21 cellular contexts compared by ENCODE assay signal in the genomic region with DNA sequence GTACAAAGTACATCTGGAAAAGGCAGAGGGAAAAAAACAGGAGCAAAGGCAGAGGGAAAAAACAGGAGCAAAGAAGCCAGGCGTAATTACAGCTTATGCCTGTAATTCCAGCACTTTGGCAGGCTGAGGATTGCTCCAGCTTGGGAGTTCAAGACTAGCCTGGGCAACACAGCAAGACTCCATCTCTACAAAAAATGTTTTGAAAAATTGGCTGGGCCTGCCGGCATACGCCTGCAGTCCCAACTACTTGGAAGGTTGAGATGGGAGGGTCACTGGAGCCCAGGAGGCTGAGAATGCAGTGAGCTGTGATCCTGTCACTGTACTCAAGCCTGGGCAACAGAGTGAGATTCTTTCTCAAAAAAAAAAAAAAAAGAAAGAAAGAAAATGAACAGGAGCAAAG. TPM values are rescaled to one million over a fixed set of nuclear protein-coding genes. Genes with fewer than 3 reads are reported as not detected.
DNase-seq lines count a peak whose midpoint lies in the region; ATAC-seq and TF ChIP-seq lines count a peak whose summit lies in the region.
"Had no signal": no experiment of that assay in that cellular context is flagged by ENCODE, and none has a peak within 500 bp of the region (broad histone marks: within the 10 kb centered on the region; RNA-seq: fewer than 3 reads in every experiment).

No MANE protein-coding gene starts in this region.

- ATAC-seq in esophagus mucosa, result no peak
- ATAC-seq: CD8-positive, alpha-beta T cell; GM12878 had no signal

- H3K36me3 ChIP-seq in HEK293 (ENCODE audit: control insufficient read depth in 2 of 2, insufficient read depth in 1 of 2, low read length in 2 of 2) (no peaks in the 10 kb centered on the region), Karpas-422 (ENCODE audit: insufficient read depth, low read length) (no peaks in the 10 kb centered on the region), hepatocyte (replicated peaks; ENCODE audit: insufficient read depth, low read depth) (no peaks in the 10 kb centered on the region)
- H3K36me3 ChIP-seq: BLaER1 treated with 17β-estradiol and CSF1 and Interleukin-3, amounts not matched to agents 10 nM and 100 nM had no signal

- H3K4me3 ChIP-seq in HEK293 (ENCODE audit: low read depth, low read length) (no peak overlapping the region), Karpas-422 (ENCODE audit: low read length) (no peak overlapping the region), hepatocyte (no peak overlapping the region)
- H3K4me3 ChIP-seq: BLaER1 treated with 17β-estradiol and CSF1 and Interleukin-3, amounts not matched to agents 10 nM and 100 nM; GM12878 had no signal

- H4K20me1 ChIP-seq in Karpas-422 (ENCODE audit: insufficient read depth, low read depth, low read length), result no peaks in the 10 kb centered on the region
- no peaks in the 10 kb centered on the region for H4K20me1 ChIP-seq in hepatocyte (ENCODE audit: insufficient read depth, poor library complexity, severe bottlenecking)
- H4K20me1 ChIP-seq: BLaER1 treated with 17β-estradiol and CSF1 and Interleukin-3, amounts not matched to agents 10 nM and 100 nM had no signal

- H3K9me2 ChIP-seq in Karpas-422 (replicated peaks; ENCODE audit: insufficient read depth, low read length) (no peaks in the 10 kb centered on the region), hepatocyte (replicated peaks; ENCODE audit: insufficient read depth) (no peaks in the 10 kb centered on the region)

- H3K4me2 ChIP-seq in Karpas-422 (ENCODE audit: low read depth, low read length, poor library complexity, severe bottlenecking) (no peak overlapping the region), hepatocyte (no peak overlapping the region)
- H3K4me2 ChIP-seq: BLaER1 treated with 17β-estradiol and CSF1 and Interleukin-3, amounts not matched to agents 10 nM and 100 nM had no signal

- no peak overlapping the region for H3K27ac ChIP-seq in HEK293 (ENCODE audit: extremely low read depth, low read depth, low read length)
- peak overlapping the region; percentile 74; the same call in 1 of the 2 replicates for H3K27ac ChIP-seq in Karpas-422 (ENCODE audit: low read length)
- peak overlapping the region; percentile 13 for H3K27ac ChIP-seq in hepatocyte
- H3K27ac ChIP-seq: BLaER1 treated with 17β-estradiol and CSF1 and Interleukin-3, amounts not matched to agents 10 nM and 100 nM; C4-2B had no signal

- H3K27me3 ChIP-seq in Karpas-422 (ENCODE audit: low read length) (no peaks in the 10 kb centered on the region), hepatocyte (no peaks in the 10 kb centered on the region)
- H3K27me3 ChIP-seq: BLaER1 treated with 17β-estradiol and CSF1 and Interleukin-3, amounts not matched to agents 10 nM and 100 nM had no signal

- POLR2A ChIA-PET in HEK293 (lab: Yijun Ruan, JAX), result interaction anchor here (1.1 kb wide), 1 partner anchor 19 kb away, joined by 4 read pairs; the partner anchor contains the start of gene CBFA2T2

- H2AFZ ChIP-seq in Karpas-422 (ENCODE audit: low read length) (no peak overlapping the region), hepatocyte (no peak overlapping the region)

- DNase-seq in Karpas-422, result no peak
- no peak for DNase-seq in hepatocyte (ENCODE audit: low spot score)
- DNase-seq in Ammon's horn (ENCODE audit: low spot score), result no peak
- DNase-seq in COLO668 (lab: John Stamatoyannopoulos, UW; ENCODE audit: unreplicated experiment), result no peak
- DNase-seq: 8988T; ACHN; CD4-positive, alpha-beta T cell; CD8-positive, alpha-beta T cell; COR-L47; DMS 273 treated with DMSO at 0.1 percent for 48 hours; DMS153; DMS53; DMS79; DND-41; EL; GDM1 had no signal

- H3K79me2 ChIP-seq in Karpas-422 (ENCODE audit: low read length), result no peaks in the 10 kb centered on the region
- H3K79me2 ChIP-seq in hepatocyte, result no peaks in the 10 kb centered on the region

- 95% methylated on average over 3 of the region's 3 CpGs for WGBS in hepatocyte (ENCODE audit: low lambda C conversion rate, missing lambda C conversion rate)

- H3K9me3 ChIP-seq in HEK293 (ENCODE audit: control insufficient read depth, insufficient read depth, low read depth, low read length) (no peaks in the 10 kb centered on the region), Karpas-422 (ENCODE audit: low read length) (no peaks in the 10 kb centered on the region), hepatocyte (ENCODE audit: low read depth) (no peaks in the 10 kb centered on the region)
- H3K9me3 ChIP-seq: BLaER1 treated with 17β-estradiol and CSF1 and Interleukin-3, amounts not matched to agents 10 nM and 100 nM had no signal

- H3K9ac ChIP-seq in Karpas-422 (ENCODE audit: low read length), result no peak overlapping the region
- H3K9ac ChIP-seq: BLaER1 treated with 17β-estradiol and CSF1 and Interleukin-3, amounts not matched to agents 10 nM and 100 nM had no signal

- H3K4me1 ChIP-seq in HEK293 (ENCODE audit: control insufficient read depth, insufficient read depth, low read length) (no peaks in the 10 kb centered on the region), Karpas-422 (ENCODE audit: low read length) (peaks cover 59% of the 10 kb centered on the region), hepatocyte (ENCODE audit: insufficient read depth) (peaks cover 14% of the 10 kb centered on the region)

- no peak for TF ChIP-seq CTCF in HEK293 (tag by site-specific recombination; IDR thresholded peaks at IDR 0.05)
- no peak for TF ChIP-seq CTCF in hepatocyte (IDR thresholded peaks at IDR 0.05; ENCODE audit: poor library complexity)

- CTCF ChIA-PET in HEK293 (lab: Yijun Ruan, JAX), result interaction anchor here (1.5 kb wide), 1 partner anchor 13 kb away, joined by 7 read pairs; no protein-coding TSS in a partner anchor

TF ChIP-seq in HEK293, 187 proteins besides CTCF, POLR2A, EP300 and RAD21:
- no peak for TF ChIP-seq ZNF626 (tag by site-specific recombination; IDR thresholded peaks at IDR 0.05)
- TF ChIP-seq ZNF121 (tag by site-specific recombination; IDR thresholded peaks at IDR 0.05), result 0 out of 2 replicates have a peak, but pooled peaks have one; percentile 59
- TF ChIP-seq HOXC10 (CRISPR knock-in tag; IDR thresholded peaks at IDR 0.05), result no peak

RNA-seq across cellular contexts. Expression of gene CBFA2T2, which starts 19.0 kb away (rescaled TPM):
- 47.6 and 54.8 TPM in 2 replicates for total RNA-seq in Karpas-422 (2014; rRNA removed; shearing (Covaris generic); ENCODE audit: low replicate concordance)
- total RNA-seq in hepatocyte (29.2 and 31.1 TPM in 2 replicates), esophagus mucosa (9.0 TPM)
- polyA plus RNA-seq in hepatocyte, result 33.1 and 37.5 TPM in 2 replicates

RNA-seq across cellular contexts. Expression of gene SNTA1, which starts 27.3 kb away (rescaled TPM):
- 51.4 and 85.6 TPM in 2 replicates for total RNA-seq in Karpas-422 (2014; rRNA removed; shearing (Covaris generic); ENCODE audit: low replicate concordance)
- total RNA-seq in hepatocyte, result 24.5 and 28.0 TPM in 2 replicates
- 24.0 and 24.6 TPM in 2 replicates for polyA plus RNA-seq in hepatocyte
- total RNA-seq in esophagus mucosa, result 4.7 TPM
